Comparison of ENCODE assay signal across 1 cellular context in the genomic region with DNA sequence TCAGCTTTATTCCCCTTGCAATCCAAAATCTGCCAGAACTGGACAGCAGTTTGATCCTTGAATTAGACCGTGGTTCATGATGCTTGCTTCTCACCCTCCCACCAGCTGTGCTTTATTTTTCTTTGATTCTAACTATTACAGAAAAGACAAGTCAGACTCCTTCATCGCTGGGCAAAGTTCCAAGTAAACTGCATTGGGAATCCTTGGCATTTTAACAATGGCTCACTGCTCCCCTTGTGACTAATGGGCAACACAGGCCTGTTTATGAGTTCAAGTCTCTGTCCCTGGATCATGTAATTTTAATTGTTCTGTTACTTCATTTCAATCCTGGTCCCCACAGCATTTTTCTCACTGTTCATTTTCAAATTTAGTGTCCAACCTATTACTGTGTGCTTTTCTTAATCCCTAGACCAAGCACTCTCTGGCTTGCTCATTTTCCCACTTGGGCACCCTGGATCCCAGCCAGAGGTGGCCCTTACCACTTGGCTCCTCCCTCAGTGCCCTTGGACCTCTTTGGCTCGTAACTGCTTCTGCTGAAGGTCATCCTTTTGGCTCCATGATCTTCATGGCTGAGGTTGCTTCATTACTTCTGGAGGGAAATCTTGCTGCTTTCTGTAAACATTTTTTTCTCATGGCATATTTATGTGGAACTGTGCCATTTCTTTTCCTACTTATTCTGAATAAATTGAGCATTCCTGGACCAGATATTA.
TF ChIP-seq lines count a peak whose summit lies in the region.

No MANE protein-coding gene starts in this region.

TF ChIP-seq in IMR-90, 13 proteins besides CTCF, POLR2A, EP300 and RAD21:
- TF ChIP-seq CHD1 (IDR thresholded peaks at IDR 0.05; ENCODE audit: low read depth, low read length): no peak
- TF ChIP-seq RFX5 (IDR thresholded peaks at IDR 0.05; ENCODE audit: low read depth, low read length): no peak
- TF ChIP-seq NFE2L2 (IDR thresholded peaks at IDR 0.05; ENCODE audit: low read depth, low read length): no peak
- TF ChIP-seq FOS (IDR thresholded peaks at IDR 0.05; ENCODE audit: low read depth, low read length): no peak
- no peak for TF ChIP-seq MAZ (IDR thresholded peaks at IDR 0.05; ENCODE audit: borderline replicate concordance, low read depth, low read length)
- TF ChIP-seq, protein P1, sequence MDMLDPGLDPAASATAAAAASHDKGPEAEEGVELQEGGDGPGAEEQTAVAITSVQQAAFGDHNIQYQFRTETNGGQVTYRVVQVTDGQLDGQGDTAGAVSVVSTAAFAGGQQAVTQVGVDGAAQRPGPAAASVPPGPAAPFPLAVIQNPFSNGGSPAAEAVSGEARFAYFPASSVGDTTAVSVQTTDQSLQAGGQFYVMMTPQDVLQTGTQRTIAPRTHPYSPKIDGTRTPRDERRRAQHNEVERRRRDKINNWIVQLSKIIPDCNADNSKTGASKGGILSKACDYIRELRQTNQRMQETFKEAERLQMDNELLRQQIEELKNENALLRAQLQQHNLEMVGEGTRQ (IDR thresholded peaks at IDR 0.05; ENCODE audit: low read depth, low read length): no peak
- TF ChIP-seq SMC3 (IDR thresholded peaks at IDR 0.05; ENCODE audit: low read depth, low read length): no peak; the same call in 1 of the 2 replicates
- no peak for TF ChIP-seq MAFK (IDR thresholded peaks at IDR 0.05; ENCODE audit: low read depth, low read length)
- TF ChIP-seq RCOR1 (IDR thresholded peaks at IDR 0.05; ENCODE audit: insufficient replicate concordance, low read length): no peak
- TF ChIP-seq CEBPB (IDR thresholded peaks at IDR 0.05; ENCODE audit: low read depth, low read length): no peak
- TF ChIP-seq, protein P2, sequence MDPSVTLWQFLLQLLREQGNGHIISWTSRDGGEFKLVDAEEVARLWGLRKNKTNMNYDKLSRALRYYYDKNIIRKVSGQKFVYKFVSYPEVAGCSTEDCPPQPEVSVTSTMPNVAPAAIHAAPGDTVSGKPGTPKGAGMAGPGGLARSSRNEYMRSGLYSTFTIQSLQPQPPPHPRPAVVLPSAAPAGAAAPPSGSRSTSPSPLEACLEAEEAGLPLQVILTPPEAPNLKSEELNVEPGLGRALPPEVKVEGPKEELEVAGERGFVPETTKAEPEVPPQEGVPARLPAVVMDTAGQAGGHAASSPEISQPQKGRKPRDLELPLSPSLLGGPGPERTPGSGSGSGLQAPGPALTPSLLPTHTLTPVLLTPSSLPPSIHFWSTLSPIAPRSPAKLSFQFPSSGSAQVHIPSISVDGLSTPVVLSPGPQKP (IDR thresholded peaks at IDR 0.05; ENCODE audit: borderline replicate concordance, low read depth, low read length): no peak
- TF ChIP-seq MXI1 (IDR thresholded peaks at IDR 0.05; ENCODE audit: borderline replicate concordance, low read depth, low read length): no peak
- TF ChIP-seq BHLHE40 (IDR thresholded peaks at IDR 0.05; ENCODE audit: low read depth, low read length): no peak
